Comparison of ENCODE assay signal across 1 cellular context in genomic region chr20:45791668-45792512, GRCh38.
TF ChIP-seq lines count a peak whose summit lies in the region.

DNTTIP1 (plus strand) TSS chr20:45791954; CDS start chr20:45792005, 51 bp downstream.
WFDC3 (minus strand) TSS chr20:45791883; CDS start chr20:45789975, 1,908 bp downstream.

TF ChIP-seq in K562, 482 proteins besides CTCF, POLR2A, EP300 and RAD21 (continued from another document and continues in another):
- TF ChIP-seq, protein P1, sequence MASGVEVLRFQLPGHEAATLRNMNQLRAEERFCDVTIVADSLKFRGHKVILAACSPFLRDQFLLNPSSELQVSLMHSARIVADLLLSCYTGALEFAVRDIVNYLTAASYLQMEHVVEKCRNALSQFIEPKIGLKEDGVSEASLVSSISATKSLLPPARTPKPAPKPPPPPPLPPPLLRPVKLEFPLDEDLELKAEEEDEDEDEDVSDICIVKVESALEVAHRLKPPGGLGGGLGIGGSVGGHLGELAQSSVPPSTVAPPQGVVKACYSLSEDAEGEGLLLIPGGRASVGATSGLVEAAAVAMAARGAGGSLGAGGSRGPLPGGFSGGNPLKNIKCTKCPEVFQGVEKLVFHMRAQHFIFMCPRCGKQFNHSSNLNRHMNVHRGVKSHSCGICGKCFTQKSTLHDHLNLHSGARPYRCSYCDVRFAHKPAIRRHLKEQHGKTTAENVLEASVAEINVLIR (CRISPR knock-in tag; IDR thresholded peaks at IDR 0.05) = peak; percentile 97
- no peak for TF ChIP-seq ZNF75A (CRISPR knock-in tag; IDR thresholded peaks at IDR 0.05)
- TF ChIP-seq, protein P2, sequence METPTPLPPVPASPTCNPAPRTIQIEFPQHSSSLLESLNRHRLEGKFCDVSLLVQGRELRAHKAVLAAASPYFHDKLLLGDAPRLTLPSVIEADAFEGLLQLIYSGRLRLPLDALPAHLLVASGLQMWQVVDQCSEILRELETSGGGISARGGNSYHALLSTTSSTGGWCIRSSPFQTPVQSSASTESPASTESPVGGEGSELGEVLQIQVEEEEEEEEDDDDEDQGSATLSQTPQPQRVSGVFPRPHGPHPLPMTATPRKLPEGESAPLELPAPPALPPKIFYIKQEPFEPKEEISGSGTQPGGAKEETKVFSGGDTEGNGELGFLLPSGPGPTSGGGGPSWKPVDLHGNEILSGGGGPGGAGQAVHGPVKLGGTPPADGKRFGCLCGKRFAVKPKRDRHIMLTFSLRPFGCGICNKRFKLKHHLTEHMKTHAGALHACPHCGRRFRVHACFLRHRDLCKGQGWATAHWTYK (CRISPR knock-in tag; IDR thresholded peaks at IDR 0.05) = no peak
- peak; percentile 98 for TF ChIP-seq NBN (IDR thresholded peaks at IDR 0.05; ENCODE audit: low read depth)
- peak; percentile 87 for TF ChIP-seq HCFC1 (IDR thresholded peaks at IDR 0.05; ENCODE audit: low read depth, low read length)
- TF ChIP-seq HMGN3 (IDR thresholded peaks at IDR 0.05; ENCODE audit: borderline replicate concordance, extremely low read depth, insufficient read length, low read depth, low read length) = peak; percentile 58
- TF ChIP-seq ELF4 (CRISPR knock-in tag; IDR thresholded peaks at IDR 0.05) = 0 out of 2 replicates have a peak, but pooled peaks have one; percentile 43
- TF ChIP-seq, protein P3, sequence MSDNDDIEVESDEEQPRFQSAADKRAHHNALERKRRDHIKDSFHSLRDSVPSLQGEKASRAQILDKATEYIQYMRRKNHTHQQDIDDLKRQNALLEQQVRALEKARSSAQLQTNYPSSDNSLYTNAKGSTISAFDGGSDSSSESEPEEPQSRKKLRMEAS (CRISPR knock-in tag; IDR thresholded peaks at IDR 0.05) = peak; percentile 25; the same call in 1 of the 2 replicates
- TF ChIP-seq CREB1 (IDR thresholded peaks at IDR 0.05) = peak; percentile 97
- TF ChIP-seq CREB1 (CRISPR knock-in tag; IDR thresholded peaks at IDR 0.05) = peak; percentile 99
- TF ChIP-seq RB1 (IDR thresholded peaks at IDR 0.05; ENCODE audit: low read depth) = peak; percentile 50; the same call in 1 of the 2 replicates
- no peak for TF ChIP-seq SMAD2 (IDR thresholded peaks at IDR 0.05; ENCODE audit: low read depth, low read length)
- TF ChIP-seq SMAD4 (CRISPR knock-in tag; conservative IDR thresholded peaks at IDR 0.05) = no peak
- TF ChIP-seq NR2C2 (CRISPR knock-in tag; IDR thresholded peaks at IDR 0.05) = no peak
- TF ChIP-seq NR2C2 (tag; IDR thresholded peaks at IDR 0.05) = peak; percentile 52; the same call in 1 of the 2 replicates
- TF ChIP-seq TAF9B (IDR thresholded peaks at IDR 0.05; ENCODE audit: partially characterized antibody) = no peak
- TF ChIP-seq ATF3 (IDR thresholded peaks at IDR 0.05) = peak; percentile 87
- peak; percentile 46; the same call in 1 of the 2 replicates for TF ChIP-seq ATF3 (CRISPR knock-in tag; conservative IDR thresholded peaks at IDR 0.05)
- TF ChIP-seq GABPA (tag; conservative IDR thresholded peaks at IDR 0.05; ENCODE audit: low read depth) = peak; percentile 88
- peak; percentile 33; the same call in 1 of the 2 replicates for TF ChIP-seq JUN (IDR thresholded peaks at IDR 0.05; ENCODE audit: borderline replicate concordance, low read depth, low read length)
- TF ChIP-seq JUN (CRISPR knock-in tag; IDR thresholded peaks at IDR 0.05; ENCODE audit: borderline replicate concordance) = no peak
- TF ChIP-seq KLF6 (CRISPR knock-in tag; IDR thresholded peaks at IDR 0.05; ENCODE audit: borderline replicate concordance) = no peak
- TF ChIP-seq ZNF449 (CRISPR knock-in tag; IDR thresholded peaks at IDR 0.05) = no peak
- TF ChIP-seq ARID2 (IDR thresholded peaks at IDR 0.05) = no peak
- TF ChIP-seq FOXK2 (conservative IDR thresholded peaks at IDR 0.05 in 1 of 2, IDR thresholded peaks at IDR 0.05 in 1 of 2; ENCODE audit: low read depth in 2 of 2) = peak; percentile 48 to 55; a peak in 3 of 4 replicates
- TF ChIP-seq, protein P4, sequence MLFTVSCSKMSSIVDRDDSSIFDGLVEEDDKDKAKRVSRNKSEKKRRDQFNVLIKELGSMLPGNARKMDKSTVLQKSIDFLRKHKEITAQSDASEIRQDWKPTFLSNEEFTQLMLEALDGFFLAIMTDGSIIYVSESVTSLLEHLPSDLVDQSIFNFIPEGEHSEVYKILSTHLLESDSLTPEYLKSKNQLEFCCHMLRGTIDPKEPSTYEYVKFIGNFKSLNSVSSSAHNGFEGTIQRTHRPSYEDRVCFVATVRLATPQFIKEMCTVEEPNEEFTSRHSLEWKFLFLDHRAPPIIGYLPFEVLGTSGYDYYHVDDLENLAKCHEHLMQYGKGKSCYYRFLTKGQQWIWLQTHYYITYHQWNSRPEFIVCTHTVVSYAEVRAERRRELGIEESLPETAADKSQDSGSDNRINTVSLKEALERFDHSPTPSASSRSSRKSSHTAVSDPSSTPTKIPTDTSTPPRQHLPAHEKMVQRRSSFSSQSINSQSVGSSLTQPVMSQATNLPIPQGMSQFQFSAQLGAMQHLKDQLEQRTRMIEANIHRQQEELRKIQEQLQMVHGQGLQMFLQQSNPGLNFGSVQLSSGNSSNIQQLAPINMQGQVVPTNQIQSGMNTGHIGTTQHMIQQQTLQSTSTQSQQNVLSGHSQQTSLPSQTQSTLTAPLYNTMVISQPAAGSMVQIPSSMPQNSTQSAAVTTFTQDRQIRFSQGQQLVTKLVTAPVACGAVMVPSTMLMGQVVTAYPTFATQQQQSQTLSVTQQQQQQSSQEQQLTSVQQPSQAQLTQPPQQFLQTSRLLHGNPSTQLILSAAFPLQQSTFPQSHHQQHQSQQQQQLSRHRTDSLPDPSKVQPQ (CRISPR knock-in tag; IDR thresholded peaks at IDR 0.05; ENCODE audit: borderline replicate concordance) = no peak
- TF ChIP-seq CSDE1 (IDR thresholded peaks at IDR 0.05) = peak in 1 of 2 experiments; percentile 98; a peak in 2 of 4 replicates
- no peak; the same call in none of the 2 replicates for TF ChIP-seq ATF6 (CRISPR knock-in tag; IDR thresholded peaks at IDR 0.05)
- no peak for TF ChIP-seq IRF9 (tag; IDR thresholded peaks at IDR 0.05)
- TF ChIP-seq SIX5 (IDR thresholded peaks at IDR 0.05; ENCODE audit: borderline replicate concordance in 1 of 2, insufficient read depth in 1 of 2, low read depth in 1 of 2, low read length in 2 of 2) = peak in 1 of 2 experiments; percentile 20; a peak in 2 of 4 replicates
- peak; percentile 97 for TF ChIP-seq SPI1 (IDR thresholded peaks at IDR 0.05; ENCODE audit: borderline replicate concordance, low read depth, low read length)
- peak; percentile 60; the same call in 1 of the 2 replicates for TF ChIP-seq POLR2AphosphoS5 (IDR thresholded peaks at IDR 0.05; ENCODE audit: control insufficient read depth, insufficient read depth, low read depth, low read length)
- TF ChIP-seq TBL1XR1 (IDR thresholded peaks at IDR 0.05; ENCODE audit: low read length in 2 of 2) = peak; percentile 16 to 79; a peak in 1 of 4 replicates
- no peak for TF ChIP-seq NFIX (CRISPR knock-in tag; IDR thresholded peaks at IDR 0.05; ENCODE audit: low read depth)
- TF ChIP-seq ELF2 (CRISPR knock-in tag; IDR thresholded peaks at IDR 0.05) = peak; percentile 99
- no peak for TF ChIP-seq RBM17 (IDR thresholded peaks at IDR 0.05; ENCODE audit: borderline replicate concordance, low read depth, low read length)
- peak; percentile 99 for TF ChIP-seq ELF1 (tag; IDR thresholded peaks at IDR 0.05)
- TF ChIP-seq KHSRP (IDR thresholded peaks at IDR 0.05) = peak; percentile 93
- TF ChIP-seq SIN3A (IDR thresholded peaks at IDR 0.05; ENCODE audit: borderline replicate concordance in 2 of 2, control insufficient read depth in 1 of 2, low read depth in 2 of 2, low read length in 2 of 2) = peak; percentile 94 to 97
- peak; percentile 42; the same call in 1 of the 2 replicates for TF ChIP-seq CTBP1 (IDR thresholded peaks at IDR 0.05; ENCODE audit: borderline replicate concordance)
- TF ChIP-seq E2F8 (IDR thresholded peaks at IDR 0.05; ENCODE audit: low read depth, partially characterized antibody) = peak; percentile 92
- peak; percentile 28; the same call in 1 of the 2 replicates for TF ChIP-seq ESRRA (IDR thresholded peaks at IDR 0.05; ENCODE audit: borderline replicate concordance, low read depth)
- TF ChIP-seq HNRNPLL (IDR thresholded peaks at IDR 0.05; ENCODE audit: low read depth, low read length, poor library complexity, severe bottlenecking) = peak; percentile 79
- TF ChIP-seq HDAC2 (IDR thresholded peaks at IDR 0.05) = peak; percentile 93
- no peak for TF ChIP-seq ZNF217 (CRISPR knock-in tag; IDR thresholded peaks at IDR 0.05)
- TF ChIP-seq FOSL1 (tag; conservative IDR thresholded peaks at IDR 0.05) = no peak
- TF ChIP-seq POLR2B (IDR thresholded peaks at IDR 0.05; ENCODE audit: low read depth, partially characterized antibody) = peak; percentile 59
- TF ChIP-seq EWSR1 (IDR thresholded peaks at IDR 0.05; ENCODE audit: borderline replicate concordance, low read depth, partially characterized antibody) = no peak
- TF ChIP-seq, protein P5, sequence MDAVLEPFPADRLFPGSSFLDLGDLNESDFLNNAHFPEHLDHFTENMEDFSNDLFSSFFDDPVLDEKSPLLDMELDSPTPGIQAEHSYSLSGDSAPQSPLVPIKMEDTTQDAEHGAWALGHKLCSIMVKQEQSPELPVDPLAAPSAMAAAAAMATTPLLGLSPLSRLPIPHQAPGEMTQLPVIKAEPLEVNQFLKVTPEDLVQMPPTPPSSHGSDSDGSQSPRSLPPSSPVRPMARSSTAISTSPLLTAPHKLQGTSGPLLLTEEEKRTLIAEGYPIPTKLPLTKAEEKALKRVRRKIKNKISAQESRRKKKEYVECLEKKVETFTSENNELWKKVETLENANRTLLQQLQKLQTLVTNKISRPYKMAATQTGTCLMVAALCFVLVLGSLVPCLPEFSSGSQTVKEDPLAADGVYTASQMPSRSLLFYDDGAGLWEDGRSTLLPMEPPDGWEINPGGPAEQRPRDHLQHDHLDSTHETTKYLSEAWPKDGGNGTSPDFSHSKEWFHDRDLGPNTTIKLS (IDR thresholded peaks at IDR 0.05; ENCODE audit: borderline replicate concordance, low read depth) = 0 out of 2 replicates have a peak, but pooled peaks have one; percentile 25
- TF ChIP-seq ZBTB1 (CRISPR knock-in tag; IDR thresholded peaks at IDR 0.05; ENCODE audit: borderline replicate concordance, low read depth) = peak; percentile 15; the same call in 1 of the 2 replicates
- TF ChIP-seq C11orf30 (IDR thresholded peaks at IDR 0.05; ENCODE audit: low read depth) = peak; percentile 92
- TF ChIP-seq SAFB2 (IDR thresholded peaks at IDR 0.05; ENCODE audit: borderline replicate concordance, low read depth, low read length, severe bottlenecking) = no peak
- TF ChIP-seq MAZ (CRISPR knock-in tag; conservative IDR thresholded peaks at IDR 0.05 in 1 of 2, IDR thresholded peaks at IDR 0.05 in 1 of 2) = peak; percentile 47 to 72; a peak in 3 of 4 replicates
- TF ChIP-seq ILF3 (IDR thresholded peaks at IDR 0.05; ENCODE audit: borderline replicate concordance) = no peak
- TF ChIP-seq ZBED1 (IDR thresholded peaks at IDR 0.05) = no peak; the same call in 1 of the 2 replicates
